In genomic region chr3:138609898-138610266, GRCh38 we compare ENCODE assay signal across 8 cellular contexts. TPM values are rescaled to one million over a fixed set of nuclear protein-coding genes. Genes with fewer than 3 reads are reported as not detected.
DNase-seq lines count a peak whose midpoint lies in the region; ATAC-seq and TF ChIP-seq lines count a peak whose summit lies in the region.

No MANE protein-coding gene starts in this region.

- H3K27me3 ChIP-seq in subcutaneous abdominal adipose tissue (ENCODE audit: control insufficient read depth in 5 of 5, insufficient read depth in 4 of 5, low read length in 5 of 5) = no peaks in the 10 kb centered on the region

- no peak overlapping the region for H3K27ac Mint-ChIP-seq in glutamatergic neuron (ENCODE audit: unreplicated experiment)

- peaks cover 0 to 2% (median 0%) of the 10 kb centered on the region in 5 donors for H3K36me3 ChIP-seq in subcutaneous abdominal adipose tissue (ENCODE audit: control insufficient read depth in 5 of 5, insufficient read depth in 5 of 5, low read length in 5 of 5)

- peak overlapping the region; percentile 90 for H3K4me3 Mint-ChIP-seq in glutamatergic neuron (ENCODE audit: unreplicated experiment)

- no peaks in the 10 kb centered on the region for H3K9me3 ChIP-seq in subcutaneous abdominal adipose tissue (ENCODE audit: control insufficient read depth in 5 of 5, low read length in 5 of 5)

- peaks cover 4% of the 10 kb centered on the region for H3K36me3 Mint-ChIP-seq in glutamatergic neuron (ENCODE audit: unreplicated experiment)

- H3K27me3 Mint-ChIP-seq in glutamatergic neuron (ENCODE audit: unreplicated experiment) = peaks cover 9% of the 10 kb centered on the region

- TF ChIP-seq POLR2A in erythroblast (IDR thresholded peaks at IDR 0.05; ENCODE audit: low read length) = no peak

- peaks cover 9% of the 10 kb centered on the region for H3K9me3 Mint-ChIP-seq in glutamatergic neuron (ENCODE audit: unreplicated experiment)

- H3K4me1 Mint-ChIP-seq in glutamatergic neuron (ENCODE audit: low read depth, unreplicated experiment) = peaks cover 13% of the 10 kb centered on the region

- H3K27ac ChIP-seq in VCaP = peak overlapping the region; percentile 98
- H3K27ac ChIP-seq in subcutaneous abdominal adipose tissue (ENCODE audit: low read depth, low read length) = peak overlapping the region; percentile 85

- TF ChIP-seq CTCF in VCaP (conservative IDR thresholded peaks at IDR 0.05) (no peak), glutamatergic neuron (IDR thresholded peaks at IDR 0.05; ENCODE audit: partially characterized antibody, unreplicated experiment) (no peak)

- peak; percentile 44 for DNase-seq in NOMO-1 treated with DMSO at 0.1 percent for 48 hours (lab: John Stamatoyannopoulos, UW; ENCODE audit: unreplicated experiment)
- DNase-seq in NOMO-1 (lab: John Stamatoyannopoulos, UW; ENCODE audit: unreplicated experiment in 2 of 2) = no peak
- no peak for DNase-seq in glutamatergic neuron
- no peak for DNase-seq in erythroblast (lab: John Stamatoyannopoulos, UW)
- no peak for DNase-seq in DMS153 treated with DMSO at 0.1 percent for 48 hours (lab: John Stamatoyannopoulos, UW; ENCODE audit: unreplicated experiment)

- H3K9ac ChIP-seq in subcutaneous abdominal adipose tissue (ENCODE audit: low read length in 5 of 5) = peak overlapping the region in 4 of 5 donors; percentile 57 to 88 (median 83)

- ATAC-seq in GM19035 (IDR thresholded peaks at IDR 0.05; ENCODE audit: unreplicated experiment) = no peak

- peak overlapping the region; percentile 77 to 89 (median 80) for H3K4me3 ChIP-seq in subcutaneous abdominal adipose tissue (ENCODE audit: low read depth in 1 of 5, low read length in 5 of 5)

- peaks cover 3 to 26% (median 16%) of the 10 kb centered on the region in 5 donors for H3K4me1 ChIP-seq in subcutaneous abdominal adipose tissue (ENCODE audit: control insufficient read depth in 5 of 5, insufficient read depth in 5 of 5, low read length in 5 of 5)

RNA-seq across cellular contexts. Expression of gene FAIM, which starts 1.3 kb away (rescaled TPM):
- 14.7 TPM for total RNA-seq in glutamatergic neuron (ENCODE audit: unreplicated experiment)

RNA-seq across cellular contexts. Expression of gene CEP70, which starts 15.8 kb away (rescaled TPM):
- 15.7 TPM for total RNA-seq in glutamatergic neuron (ENCODE audit: unreplicated experiment)
